1 cellular context compared by ENCODE assay signal in genomic region chr15:54792526-54792925, GRCh38.
TF ChIP-seq lines count a peak whose summit lies in the region.

No MANE protein-coding gene starts in this region.

TF ChIP-seq in WTC11, 78 proteins besides CTCF, POLR2A, EP300 and RAD21 (continued from another document):
- TF ChIP-seq ATF6 (CRISPR knock-in tag; IDR thresholded peaks at IDR 0.05): no peak
- TF ChIP-seq ZNF423 (CRISPR knock-in tag; IDR thresholded peaks at IDR 0.05): peak; percentile 27; the same call in 1 of the 2 replicates
